Comparison of ENCODE assay signal across 7 cellular contexts in the genomic region with DNA sequence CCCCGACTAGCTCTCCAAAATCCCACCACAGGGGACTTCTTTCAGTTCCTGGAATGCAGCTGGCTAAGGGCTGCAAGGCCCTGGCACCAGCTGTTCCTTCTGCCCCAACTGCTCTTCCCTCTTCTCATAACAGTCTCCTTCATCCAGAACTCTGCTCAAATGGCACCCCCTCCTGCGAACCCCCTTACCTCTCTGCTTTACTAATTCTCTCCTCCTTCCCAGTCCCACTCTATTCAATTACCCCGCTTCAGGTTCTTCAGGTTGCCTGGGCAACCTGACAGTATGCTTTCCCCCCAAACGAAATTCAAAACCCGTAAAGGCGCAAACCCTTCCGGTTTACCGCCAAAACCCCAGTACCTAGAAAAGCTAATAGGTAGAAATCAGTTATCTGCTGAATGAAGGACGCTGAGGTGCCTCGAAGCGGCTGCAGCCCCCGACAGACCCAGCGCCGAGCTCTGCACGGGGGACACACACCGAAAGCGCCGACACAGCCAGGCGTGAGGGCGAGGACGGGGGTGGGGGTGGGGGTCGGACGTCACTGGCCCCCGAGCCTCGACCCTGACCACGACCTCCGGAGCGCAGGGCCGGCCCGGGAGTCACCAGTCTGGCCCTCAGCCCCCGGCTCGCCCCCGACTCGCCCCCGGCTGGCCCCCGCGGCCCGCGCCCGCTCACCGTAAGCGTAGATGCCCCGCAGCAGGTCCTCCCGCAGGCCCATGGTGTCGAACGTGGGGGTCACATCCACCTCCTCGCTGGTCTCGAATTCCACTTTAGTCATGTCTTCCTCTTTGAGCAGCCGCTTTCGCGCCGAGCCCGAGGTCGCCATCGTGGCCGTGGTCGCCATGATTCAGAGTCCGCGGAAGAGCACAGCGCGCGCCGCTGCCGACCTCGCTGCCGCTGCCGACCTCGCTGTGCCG. TPM values are rescaled to one million over a fixed set of nuclear protein-coding genes. Genes with fewer than 3 reads are reported as not detected.
DNase-seq lines count a peak whose midpoint lies in the region; ATAC-seq and TF ChIP-seq lines count a peak whose summit lies in the region.

No MANE protein-coding gene starts in this region.

- no peak overlapping the region for H2AFZ ChIP-seq in neuron (ENCODE audit: low read depth, low read length)

- H3K36me3 ChIP-seq in neuron (ENCODE audit: insufficient read depth, low read length) = peaks cover 32% of the 10 kb centered on the region

- peak overlapping the region; percentile 89 for H3K4me3 ChIP-seq in GM12875 (ENCODE audit: low read depth, low read length)
- peak overlapping the region; percentile 87 for H3K4me3 ChIP-seq in fibroblast of pulmonary artery (replicated peaks; ENCODE audit: low read depth, low read length)
- H3K4me3 ChIP-seq in neuron (ENCODE audit: low read length) = peak overlapping the region; percentile 67

- peak; percentile 7 for ATAC-seq in GM21723 (IDR thresholded peaks at IDR 0.05; ENCODE audit: unreplicated experiment)

- peaks cover 3% of the 10 kb centered on the region for H3K9me3 Mint-ChIP-seq in activated CD4-positive, alpha-beta memory T cell treated with anti-CD3 and anti-CD28 coated beads, Interleukin-2, amount 10 ng/mL, durations not matched to agents 7 days and 5 days

- peaks cover 48% of the 10 kb centered on the region for H3K4me1 Mint-ChIP-seq in activated CD4-positive, alpha-beta memory T cell treated with anti-CD3 and anti-CD28 coated beads, Interleukin-2, amount 10 ng/mL, durations not matched to agents 7 days and 5 days

- peaks cover 55% of the 10 kb centered on the region for H3K36me3 Mint-ChIP-seq in activated CD4-positive, alpha-beta memory T cell treated with anti-CD3 and anti-CD28 coated beads, Interleukin-2, amount 10 ng/mL, durations not matched to agents 7 days and 5 days (ENCODE audit: low read depth)

- no peaks in the 10 kb centered on the region for H3K9me3 ChIP-seq in neuron (ENCODE audit: low read length)

- POLR2A ChIA-PET in activated CD4-positive, alpha-beta memory T cell treated with anti-CD3 and anti-CD28 coated beads, Interleukin-2, amount 10 ng/mL, durations not matched to agents 7 days and 5 days (lab: Charles Lee) = interaction anchor here (0.7 to 5.3 kb wide), 21 partner anchors 8 to 1367 kb away, joined by 3 to 60 read pairs (median 3); partner anchors contain the start of genes CBX4, GAA, RNF213 and SGSH

- peak overlapping the region; percentile 87 for H3K4me3 Mint-ChIP-seq in activated CD4-positive, alpha-beta memory T cell treated with anti-CD3 and anti-CD28 coated beads, Interleukin-2, amount 10 ng/mL, durations not matched to agents 7 days and 5 days

- DNase-seq in LHCN-M2 (ENCODE audit: low read depth) = peak; percentile 57
- peak; percentile 41 for DNase-seq in activated CD4-positive, alpha-beta memory T cell treated with anti-CD3 and anti-CD28 coated beads, Interleukin-2, amount 10 ng/mL, durations not matched to agents 7 days and 5 days
- no peak for DNase-seq in fibroblast of pulmonary artery (ENCODE audit: low read depth)
- no peak for DNase-seq in kidney glomerular epithelial cell (lab: John Stamatoyannopoulos, UW)

- peak overlapping the region; percentile 84 for H3K27ac Mint-ChIP-seq in activated CD4-positive, alpha-beta memory T cell treated with anti-CD3 and anti-CD28 coated beads, Interleukin-2, amount 10 ng/mL, durations not matched to agents 7 days and 5 days

- no peaks in the 10 kb centered on the region for H3K27me3 Mint-ChIP-seq in activated CD4-positive, alpha-beta memory T cell treated with anti-CD3 and anti-CD28 coated beads, Interleukin-2, amount 10 ng/mL, durations not matched to agents 7 days and 5 days

- CTCF ChIA-PET in activated CD4-positive, alpha-beta memory T cell treated with anti-CD3 and anti-CD28 coated beads, Interleukin-2, amount 10 ng/mL, durations not matched to agents 7 days and 5 days (lab: Charles Lee) = interaction anchor here (0.7 to 2.1 kb wide), 4 partner anchors 45 to 138 kb away, joined by 3 to 23 read pairs (median 5); partner anchors contain the start of gene GAA

- TF ChIP-seq CTCF in GM12875 (IDR thresholded peaks at IDR 0.05; ENCODE audit: borderline replicate concordance, insufficient read depth, low read depth, low read length) (no peak), fibroblast of pulmonary artery (IDR thresholded peaks at IDR 0.05; ENCODE audit: low read length, missing control alignments) (no peak)

- peaks cover 24% of the 10 kb centered on the region for H3K4me1 ChIP-seq in neuron (ENCODE audit: insufficient read depth, low read length)

- H3K27me3 ChIP-seq in neuron (ENCODE audit: insufficient read depth, low read length) = no peaks in the 10 kb centered on the region

RNA-seq across cellular contexts. Expression of gene EIF4A3, which starts 0.6 kb away (rescaled TPM):
- 113 and 123 TPM in 2 replicates for total RNA-seq in LHCN-M2 (2014; rRNA removed)
- 86.8 TPM for polyA plus RNA-seq in LHCN-M2 (2012)
- total RNA-seq in activated CD4-positive, alpha-beta memory T cell treated with anti-CD3 and anti-CD28 coated beads, Interleukin-2, amount 10 ng/mL, durations not matched to agents 7 days and 5 days = 100 to 1,000 TPM; 109 to 115 TPM

RNA-seq across cellular contexts. Expression of gene CARD14, which starts 23.5 kb away (rescaled TPM):
- total RNA-seq in LHCN-M2 (2014; rRNA removed) = 0.71 TPM in 1 of 2 replicates, not detected in the other
- polyA plus RNA-seq in LHCN-M2 (2012) = 0.05 TPM
- not detected for total RNA-seq in activated CD4-positive, alpha-beta memory T cell treated with anti-CD3 and anti-CD28 coated beads, Interleukin-2, amount 10 ng/mL, durations not matched to agents 7 days and 5 days

RNA-seq across cellular contexts. Expression of gene GAA, which starts 45.0 kb away (rescaled TPM):
- total RNA-seq in LHCN-M2 (2014; rRNA removed) = 66.7 and 74.8 TPM in 2 replicates
- 25.5 TPM for polyA plus RNA-seq in LHCN-M2 (2012)
- total RNA-seq in activated CD4-positive, alpha-beta memory T cell treated with anti-CD3 and anti-CD28 coated beads, Interleukin-2, amount 10 ng/mL, durations not matched to agents 7 days and 5 days = 10 to 100 TPM; 16.0 to 18.7 TPM

Comparison
In these comparisons a context has a peak if more than half of its experiments do, and no peak if none do; other contexts are left out.
1. DNase-seq: peak in LHCN-M2 (single experiment) and activated CD4-positive, alpha-beta memory T cell treated with anti-CD3 and anti-CD28 coated beads, Interleukin-2, amount 10 ng/mL, durations not matched to agents 7 days and 5 days (single experiment); none in fibroblast of pulmonary artery (single experiment) and kidney glomerular epithelial cell (single experiment).
2. Peak in every context shown above with its lines, with median percentiles within 50 percentile points of each other: H3K4me3 ChIP-seq.